1 cellular context compared by ENCODE assay signal in the genomic region with DNA sequence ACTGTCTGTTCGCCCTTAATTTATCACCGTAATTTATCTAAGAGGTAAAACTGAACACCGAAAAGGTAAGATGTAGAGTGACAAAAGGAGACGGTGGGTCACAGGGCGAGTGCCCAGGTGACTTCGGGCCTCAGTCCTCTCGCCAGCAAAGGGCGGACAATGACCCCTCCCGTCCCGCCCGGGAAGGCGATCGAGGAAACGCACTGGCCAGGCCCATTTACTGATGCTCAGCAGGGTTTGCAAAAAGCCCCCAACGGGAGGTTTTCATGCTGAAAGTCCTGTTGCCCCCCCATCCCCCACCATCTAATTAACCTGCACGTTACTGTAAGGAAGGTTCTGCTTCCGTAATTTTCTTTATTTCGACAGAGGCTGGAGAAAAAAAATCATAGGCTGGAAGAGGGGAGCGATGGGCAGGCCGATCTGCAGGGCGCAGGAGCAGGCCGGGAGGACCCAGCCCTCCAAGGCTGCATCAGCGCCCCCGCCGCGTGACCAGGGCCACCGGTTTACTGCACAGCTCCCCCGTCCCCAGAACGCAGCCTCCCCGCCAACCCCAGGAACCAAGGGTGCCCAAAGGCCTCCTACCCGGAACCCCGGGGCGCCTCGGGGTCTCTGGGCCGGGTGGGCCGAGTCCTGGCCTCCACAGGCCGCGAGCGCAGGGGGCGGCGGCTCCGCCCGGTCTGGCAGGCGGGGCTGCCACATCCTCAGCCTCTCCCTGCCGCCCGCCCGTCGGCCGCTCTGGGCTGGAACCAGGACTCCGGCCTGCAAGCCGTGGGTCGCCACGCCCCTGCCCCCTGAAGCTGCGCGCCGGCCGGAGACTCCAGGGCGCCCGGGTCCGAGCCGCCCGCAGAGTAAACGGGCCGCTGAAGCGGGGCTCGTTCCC.
TF ChIP-seq lines count a peak whose summit lies in the region.

No MANE protein-coding gene starts in this region.

TF ChIP-seq in GM23338, 12 proteins besides CTCF, POLR2A, EP300 and RAD21:
- TF ChIP-seq ZNF462 (CRISPR knock-in tag; IDR thresholded peaks at IDR 0.05) (no peak), POLR2AphosphoS5 (IDR thresholded peaks at IDR 0.05; ENCODE audit: low read depth) (no peak), NANOG (IDR thresholded peaks at IDR 0.05; ENCODE audit: borderline replicate concordance) (no peak), CREB1 (CRISPR knock-in tag; IDR thresholded peaks at IDR 0.05; ENCODE audit: low read depth) (no peak), ZNF331 (CRISPR knock-in tag; IDR thresholded peaks at IDR 0.05; ENCODE audit: low read depth) (no peak), JUNB (IDR thresholded peaks at IDR 0.05; ENCODE audit: unreplicated experiment) (no peak), EZH2phosphoT487 (IDR thresholded peaks at IDR 0.05; ENCODE audit: unreplicated experiment) (no peak)
- TF ChIP-seq, protein P1, sequence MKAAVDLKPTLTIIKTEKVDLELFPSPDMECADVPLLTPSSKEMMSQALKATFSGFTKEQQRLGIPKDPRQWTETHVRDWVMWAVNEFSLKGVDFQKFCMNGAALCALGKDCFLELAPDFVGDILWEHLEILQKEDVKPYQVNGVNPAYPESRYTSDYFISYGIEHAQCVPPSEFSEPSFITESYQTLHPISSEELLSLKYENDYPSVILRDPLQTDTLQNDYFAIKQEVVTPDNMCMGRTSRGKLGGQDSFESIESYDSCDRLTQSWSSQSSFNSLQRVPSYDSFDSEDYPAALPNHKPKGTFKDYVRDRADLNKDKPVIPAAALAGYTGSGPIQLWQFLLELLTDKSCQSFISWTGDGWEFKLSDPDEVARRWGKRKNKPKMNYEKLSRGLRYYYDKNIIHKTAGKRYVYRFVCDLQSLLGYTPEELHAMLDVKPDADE (IDR thresholded peaks at IDR 0.05) = no peak
